ENCODE assay signal across 1 cellular context in the genomic region with DNA sequence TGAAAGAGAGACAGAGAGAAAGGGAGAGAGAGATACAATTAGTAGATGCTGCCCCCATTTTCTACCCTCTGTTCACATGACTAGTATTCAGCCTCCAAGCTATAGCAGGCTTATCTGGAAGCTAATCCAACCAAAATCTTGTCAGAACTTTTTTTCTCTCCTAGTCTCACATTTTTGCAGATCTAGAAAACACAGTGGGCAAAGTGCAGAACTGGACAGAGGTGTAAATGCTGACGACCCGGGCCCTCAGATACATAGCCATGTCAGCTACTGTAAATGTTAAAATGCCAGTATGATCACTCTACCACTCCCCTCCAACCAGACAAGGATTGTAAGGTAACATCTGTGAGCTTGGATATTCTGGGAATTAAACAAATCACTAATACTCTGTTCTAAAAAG.
A peak's percentile ranks its signal among the peaks of the same experiment; 100 is the strongest.
TF ChIP-seq lines count a peak whose summit lies in the region.

No MANE protein-coding gene starts in this region.

TF ChIP-seq in HepG2, 621 proteins besides CTCF, POLR2A, EP300 and RAD21:
- TF ChIP-seq AGO2 (optimal IDR thresholded peaks at IDR 0.05; ENCODE audit: low read depth, low read length) = peak; percentile 55
- TF ChIP-seq RBM22 (optimal IDR thresholded peaks at IDR 0.05; ENCODE audit: low read length) = peak; percentile 84
- no peak for TF ChIP-seq ZKSCAN1 (IDR thresholded peaks at IDR 0.05; ENCODE audit: low read length)
